ENCODE assay signal across 1 cellular context in the genomic region with DNA sequence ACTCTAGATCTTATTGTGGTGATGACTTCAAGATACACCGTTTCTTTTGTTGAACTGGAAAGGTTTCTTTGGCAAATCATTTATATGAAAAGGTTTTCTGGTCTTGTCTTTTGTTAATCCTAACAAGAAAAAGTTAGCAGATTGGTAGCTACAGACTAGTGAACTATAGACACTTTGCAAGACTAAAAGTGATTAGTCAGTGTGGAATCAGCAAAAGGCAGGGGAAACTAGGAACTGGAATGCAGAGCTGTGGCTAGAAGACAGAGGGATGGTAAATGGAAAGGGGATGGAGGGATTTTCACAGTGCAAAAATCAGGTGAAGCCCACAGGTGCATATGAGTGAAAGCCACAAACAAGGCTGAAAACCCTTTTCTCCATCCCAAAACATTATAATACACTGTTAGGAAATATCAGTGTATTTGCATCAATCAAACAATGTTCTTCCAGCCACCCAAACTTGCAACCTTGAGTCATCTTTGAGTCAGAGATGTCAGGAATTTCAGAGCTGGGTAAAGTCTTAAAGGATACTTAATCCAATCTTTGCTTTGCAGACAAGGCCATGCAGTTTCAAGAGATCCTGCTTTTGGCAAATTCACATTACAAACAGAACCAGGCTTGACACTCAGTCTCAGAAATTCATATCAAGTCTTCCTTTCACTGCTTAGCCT.
TF ChIP-seq lines count a peak whose summit lies in the region.

No MANE protein-coding gene starts in this region.

TF ChIP-seq in A549, 52 proteins besides CTCF, POLR2A, EP300 and RAD21 (continued from another document):
- TF ChIP-seq HOXB5 (CRISPR knock-in tag; IDR thresholded peaks at IDR 0.05) = peak; percentile 46; the same call in 1 of the 2 replicates
- TF ChIP-seq EHF (CRISPR knock-in tag; IDR thresholded peaks at IDR 0.05) = no peak
- TF ChIP-seq, protein P1, sequence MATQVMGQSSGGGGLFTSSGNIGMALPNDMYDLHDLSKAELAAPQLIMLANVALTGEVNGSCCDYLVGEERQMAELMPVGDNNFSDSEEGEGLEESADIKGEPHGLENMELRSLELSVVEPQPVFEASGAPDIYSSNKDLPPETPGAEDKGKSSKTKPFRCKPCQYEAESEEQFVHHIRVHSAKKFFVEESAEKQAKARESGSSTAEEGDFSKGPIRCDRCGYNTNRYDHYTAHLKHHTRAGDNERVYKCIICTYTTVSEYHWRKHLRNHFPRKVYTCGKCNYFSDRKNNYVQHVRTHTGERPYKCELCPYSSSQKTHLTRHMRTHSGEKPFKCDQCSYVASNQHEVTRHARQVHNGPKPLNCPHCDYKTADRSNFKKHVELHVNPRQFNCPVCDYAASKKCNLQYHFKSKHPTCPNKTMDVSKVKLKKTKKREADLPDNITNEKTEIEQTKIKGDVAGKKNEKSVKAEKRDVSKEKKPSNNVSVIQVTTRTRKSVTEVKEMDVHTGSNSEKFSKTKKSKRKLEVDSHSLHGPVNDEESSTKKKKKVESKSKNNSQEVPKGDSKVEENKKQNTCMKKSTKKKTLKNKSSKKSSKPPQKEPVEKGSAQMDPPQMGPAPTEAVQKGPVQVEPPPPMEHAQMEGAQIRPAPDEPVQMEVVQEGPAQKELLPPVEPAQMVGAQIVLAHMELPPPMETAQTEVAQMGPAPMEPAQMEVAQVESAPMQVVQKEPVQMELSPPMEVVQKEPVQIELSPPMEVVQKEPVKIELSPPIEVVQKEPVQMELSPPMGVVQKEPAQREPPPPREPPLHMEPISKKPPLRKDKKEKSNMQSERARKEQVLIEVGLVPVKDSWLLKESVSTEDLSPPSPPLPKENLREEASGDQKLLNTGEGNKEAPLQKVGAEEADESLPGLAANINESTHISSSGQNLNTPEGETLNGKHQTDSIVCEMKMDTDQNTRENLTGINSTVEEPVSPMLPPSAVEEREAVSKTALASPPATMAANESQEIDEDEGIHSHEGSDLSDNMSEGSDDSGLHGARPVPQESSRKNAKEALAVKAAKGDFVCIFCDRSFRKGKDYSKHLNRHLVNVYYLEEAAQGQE (IDR thresholded peaks at IDR 0.05) = no peak
- TF ChIP-seq HDAC2 (IDR thresholded peaks at IDR 0.05) = no peak
- TF ChIP-seq HOXB13 (CRISPR knock-in tag; IDR thresholded peaks at IDR 0.05; ENCODE audit: low read depth) = no peak
- no peak for TF ChIP-seq PHF8 (IDR thresholded peaks at IDR 0.05; ENCODE audit: borderline replicate concordance, low read depth)
- TF ChIP-seq, protein P2, sequence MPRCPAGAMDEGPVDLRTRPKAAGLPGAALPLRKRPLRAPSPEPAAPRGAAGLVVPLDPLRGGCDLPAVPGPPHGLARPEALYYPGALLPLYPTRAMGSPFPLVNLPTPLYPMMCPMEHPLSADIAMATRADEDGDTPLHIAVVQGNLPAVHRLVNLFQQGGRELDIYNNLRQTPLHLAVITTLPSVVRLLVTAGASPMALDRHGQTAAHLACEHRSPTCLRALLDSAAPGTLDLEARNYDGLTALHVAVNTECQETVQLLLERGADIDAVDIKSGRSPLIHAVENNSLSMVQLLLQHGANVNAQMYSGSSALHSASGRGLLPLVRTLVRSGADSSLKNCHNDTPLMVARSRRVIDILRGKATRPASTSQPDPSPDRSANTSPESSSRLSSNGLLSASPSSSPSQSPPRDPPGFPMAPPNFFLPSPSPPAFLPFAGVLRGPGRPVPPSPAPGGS (IDR thresholded peaks at IDR 0.05) = 0 out of 3 replicates have a peak, but pooled peaks have one; percentile 31
- TF ChIP-seq SREBF2 (IDR thresholded peaks at IDR 0.05) = no peak
- peak; percentile 58; the same call in 1 of the 2 replicates for TF ChIP-seq GATA3 (IDR thresholded peaks at IDR 0.05; ENCODE audit: borderline replicate concordance)
- TF ChIP-seq, protein P3, sequence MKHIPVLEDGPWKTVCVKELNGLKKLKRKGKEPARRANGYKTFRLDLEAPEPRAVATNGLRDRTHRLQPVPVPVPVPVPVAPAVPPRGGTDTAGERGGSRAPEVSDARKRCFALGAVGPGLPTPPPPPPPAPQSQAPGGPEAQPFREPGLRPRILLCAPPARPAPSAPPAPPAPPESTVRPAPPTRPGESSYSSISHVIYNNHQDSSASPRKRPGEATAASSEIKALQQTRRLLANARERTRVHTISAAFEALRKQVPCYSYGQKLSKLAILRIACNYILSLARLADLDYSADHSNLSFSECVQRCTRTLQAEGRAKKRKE (CRISPR knock-in tag; IDR thresholded peaks at IDR 0.05; ENCODE audit: low read depth) = no peak
- TF ChIP-seq, protein P4, sequence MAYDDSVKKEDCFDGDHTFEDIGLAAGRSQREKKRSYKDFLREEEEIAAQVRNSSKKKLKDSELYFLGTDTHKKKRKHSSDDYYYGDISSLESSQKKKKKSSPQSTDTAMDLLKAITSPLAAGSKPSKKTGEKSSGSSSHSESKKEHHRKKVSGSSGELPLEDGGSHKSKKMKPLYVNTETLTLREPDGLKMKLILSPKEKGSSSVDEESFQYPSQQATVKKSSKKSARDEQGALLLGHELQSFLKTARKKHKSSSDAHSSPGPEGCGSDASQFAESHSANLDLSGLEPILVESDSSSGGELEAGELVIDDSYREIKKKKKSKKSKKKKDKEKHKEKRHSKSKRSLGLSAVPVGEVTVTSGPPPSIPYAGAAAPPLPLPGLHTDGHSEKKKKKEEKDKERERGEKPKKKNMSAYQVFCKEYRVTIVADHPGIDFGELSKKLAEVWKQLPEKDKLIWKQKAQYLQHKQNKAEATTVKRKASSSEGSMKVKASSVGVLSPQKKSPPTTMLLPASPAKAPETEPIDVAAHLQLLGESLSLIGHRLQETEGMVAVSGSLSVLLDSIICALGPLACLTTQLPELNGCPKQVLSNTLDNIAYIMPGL (CRISPR knock-in tag; IDR thresholded peaks at IDR 0.05; ENCODE audit: borderline replicate concordance) = no peak
- no peak for TF ChIP-seq SMC3 (IDR thresholded peaks at IDR 0.05)
- no peak for TF ChIP-seq CBX2 (IDR thresholded peaks at IDR 0.05; ENCODE audit: borderline replicate concordance, low read depth)
- TF ChIP-seq CHD2 (IDR thresholded peaks at IDR 0.05; ENCODE audit: low read length, partially characterized antibody) = no peak
- TF ChIP-seq CHD4 (IDR thresholded peaks at IDR 0.05; ENCODE audit: borderline replicate concordance) = no peak
- TF ChIP-seq ZFP36 (IDR thresholded peaks at IDR 0.05; ENCODE audit: borderline replicate concordance, partially characterized antibody) = no peak
- no peak for TF ChIP-seq ZC3H11A (IDR thresholded peaks at IDR 0.05)
- no peak for TF ChIP-seq BHLHE40 (IDR thresholded peaks at IDR 0.05; ENCODE audit: low read depth, low read length)
- no peak for TF ChIP-seq ZSCAN20 (CRISPR knock-in tag; IDR thresholded peaks at IDR 0.05)
- 0 out of 2 replicates have a peak, but pooled peaks have one; percentile 17 for TF ChIP-seq NFE2L2 (conservative IDR thresholded peaks at IDR 0.05; ENCODE audit: low read length)
- peak; percentile 87 for TF ChIP-seq JUNB (IDR thresholded peaks at IDR 0.05)
- TF ChIP-seq, protein P5, sequence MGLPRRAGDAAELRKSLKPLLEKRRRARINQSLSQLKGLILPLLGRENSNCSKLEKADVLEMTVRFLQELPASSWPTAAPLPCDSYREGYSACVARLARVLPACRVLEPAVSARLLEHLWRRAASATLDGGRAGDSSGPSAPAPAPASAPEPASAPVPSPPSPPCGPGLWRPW (IDR thresholded peaks at IDR 0.05) = no peak
- TF ChIP-seq, protein P6, sequence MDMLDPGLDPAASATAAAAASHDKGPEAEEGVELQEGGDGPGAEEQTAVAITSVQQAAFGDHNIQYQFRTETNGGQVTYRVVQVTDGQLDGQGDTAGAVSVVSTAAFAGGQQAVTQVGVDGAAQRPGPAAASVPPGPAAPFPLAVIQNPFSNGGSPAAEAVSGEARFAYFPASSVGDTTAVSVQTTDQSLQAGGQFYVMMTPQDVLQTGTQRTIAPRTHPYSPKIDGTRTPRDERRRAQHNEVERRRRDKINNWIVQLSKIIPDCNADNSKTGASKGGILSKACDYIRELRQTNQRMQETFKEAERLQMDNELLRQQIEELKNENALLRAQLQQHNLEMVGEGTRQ (IDR thresholded peaks at IDR 0.05) = no peak
- TF ChIP-seq RFX5 (IDR thresholded peaks at IDR 0.05) = no peak
- TF ChIP-seq KDM1A (IDR thresholded peaks at IDR 0.05; ENCODE audit: low read depth) = no peak
- no peak for TF ChIP-seq NPAS2 (CRISPR knock-in tag; IDR thresholded peaks at IDR 0.05; ENCODE audit: borderline replicate concordance)
- peak in 1 of 2 experiments; percentile 81; a peak in 3 of 4 replicates for TF ChIP-seq CEBPB (IDR thresholded peaks at IDR 0.05)
- no peak for TF ChIP-seq ZNF302 (CRISPR knock-in tag; IDR thresholded peaks at IDR 0.05)
- no peak for TF ChIP-seq TFCP2L1 (CRISPR knock-in tag; IDR thresholded peaks at IDR 0.05)
- TF ChIP-seq RARB (CRISPR knock-in tag; IDR thresholded peaks at IDR 0.05) = no peak
- TF ChIP-seq EHMT2 (IDR thresholded peaks at IDR 0.05; ENCODE audit: low read depth) = no peak
- no peak for TF ChIP-seq RCOR1 (IDR thresholded peaks at IDR 0.05; ENCODE audit: low read depth, low read length)
